In genomic region chr16:74813109-74813641, GRCh38 we compare ENCODE assay signal across 8 cellular contexts.
DNase-seq lines count a peak whose midpoint lies in the region; ATAC-seq lines count a peak whose summit lies in the region.

No MANE protein-coding gene starts in this region.

- no peaks in the 10 kb centered on the region for H3K36me3 Mint-ChIP-seq in central memory CD8-positive, alpha-beta T cell (ENCODE audit: insufficient read depth)

- no peaks in the 10 kb centered on the region for H3K4me1 Mint-ChIP-seq in central memory CD8-positive, alpha-beta T cell

- H3K9me3 Mint-ChIP-seq in central memory CD8-positive, alpha-beta T cell, result no peaks in the 10 kb centered on the region

- ATAC-seq in GM18867 (IDR thresholded peaks at IDR 0.05; ENCODE audit: unreplicated experiment), result peak; percentile 100
- peak; percentile 98 for ATAC-seq in HG03066 (IDR thresholded peaks at IDR 0.05; ENCODE audit: low read depth, unreplicated experiment)
- ATAC-seq in central memory CD8-positive, alpha-beta T cell (replicated peaks; ENCODE audit: extremely low read depth, poor library complexity, severe bottlenecking), result peak; percentile 92

- DNase-seq in AG08396 (ENCODE audit: low spot score), result peak; percentile 84
- DNase-seq in NCI-H2227 treated with DMSO at 0.1 percent for 48 hours (lab: John Stamatoyannopoulos, UW), result peak; percentile 27
- peak; percentile 56 for DNase-seq in activated CD4-positive, alpha-beta T cell treated with anti-CD3 and anti-CD28 coated beads for 1 hour
- peak; percentile 33 to 46 for DNase-seq in central memory CD8-positive, alpha-beta T cell (ENCODE audit: low spot score in 2 of 2)
- DNase-seq in kidney tubule cell (ENCODE audit: low spot score), result peak; percentile 82
- peak; percentile 75 for DNase-seq in stimulated activated CD4-positive, alpha-beta T cell treated with anti-CD3 and anti-CD28 coated beads, Interleukin-1b, Interleukin-23, amount 100 ng/mL, for 48 hours

- no peaks in the 10 kb centered on the region for H3K27me3 Mint-ChIP-seq in central memory CD8-positive, alpha-beta T cell

- H3K4me3 Mint-ChIP-seq in central memory CD8-positive, alpha-beta T cell, result no peak overlapping the region

- no peak overlapping the region for H3K27ac Mint-ChIP-seq in central memory CD8-positive, alpha-beta T cell (ENCODE audit: low read depth)

Comparison
In these comparisons a context has a peak if more than half of its experiments do, and no peak if none do; other contexts are left out.
1. Peak in every context shown above with its lines: DNase-seq and ATAC-seq.
2. DNase-seq: peak in every context shown above with its lines; median percentile 84 in AG08396; 82 in kidney tubule cell; 75 in stimulated activated CD4-positive, alpha-beta T cell treated with anti-CD3 and anti-CD28 coated beads, Interleukin-1b, Interleukin-23, amount 100 ng/mL, for 48 hours; 56 in activated CD4-positive, alpha-beta T cell treated with anti-CD3 and anti-CD28 coated beads for 1 hour; 40 in central memory CD8-positive, alpha-beta T cell; 27 in NCI-H2227 treated with DMSO at 0.1 percent for 48 hours.